23 cellular contexts compared by ENCODE assay signal in genomic region chr10:15320118-15320517, GRCh38. TPM values are rescaled to one million over a fixed set of nuclear protein-coding genes. Genes with fewer than 3 reads are reported as not detected.
A peak's percentile ranks its signal among the peaks of the same experiment; 100 is the strongest.
DNase-seq lines count a peak whose midpoint lies in the region; ATAC-seq, FAIRE-seq and TF ChIP-seq lines count a peak whose summit lies in the region.
"Had no signal": no experiment of that assay in that cellular context is flagged by ENCODE, and none has a peak within 500 bp of the region (broad histone marks: within the 10 kb centered on the region; RNA-seq: fewer than 3 reads in every experiment).

No MANE protein-coding gene starts in this region.

- H3K4me2 ChIP-seq in SK-N-SH: no peak overlapping the region
- no peak overlapping the region for H3K4me2 ChIP-seq in K562 (ENCODE audit: insufficient read depth, low read length)
- peak overlapping the region; percentile 43 for H3K4me2 ChIP-seq in osteoblast (ENCODE audit: insufficient read depth, low read length)
- H3K4me2 ChIP-seq: BLaER1 treated with 17β-estradiol and CSF1 and Interleukin-3, amounts not matched to agents 10 nM and 100 nM had no signal

- intact Hi-C loops in K562 (cut with micrococcal nuclease): no loop called here

- H3K27ac ChIP-seq in SK-N-SH (ENCODE audit: low read depth in 2 of 2, low read length in 1 of 2) (peak overlapping the region in 1 of 2 experiments; percentile 18; a peak in 1 of 4 replicates), HEK293 (ENCODE audit: extremely low read depth, low read depth, low read length) (no peak overlapping the region), K562 (ENCODE audit: extremely low read depth, low read depth, low read length) (no peak overlapping the region), osteoblast (ENCODE audit: low read depth, low read length) (no peak overlapping the region)
- H3K27ac ChIP-seq: 22Rv1; BLaER1 treated with 17β-estradiol and CSF1 and Interleukin-3, amounts not matched to agents 10 nM and 100 nM; GM23248 had no signal

- peaks cover 4% of the 10 kb centered on the region for H3F3A ChIP-seq in SK-N-SH (replicated peaks; ENCODE audit: insufficient read depth)

- H2AFZ ChIP-seq in SK-N-SH (ENCODE audit: low read depth) (no peak overlapping the region), K562 (ENCODE audit: low read depth, low read length) (no peak overlapping the region), osteoblast (ENCODE audit: low read length) (no peak overlapping the region)
- H2AFZ ChIP-seq: GM23248 had no signal

- H4K20me1 ChIP-seq in SK-N-SH (ENCODE audit: insufficient read depth): no peaks in the 10 kb centered on the region
- H4K20me1 ChIP-seq in K562 (replicated peaks; ENCODE audit: control insufficient read depth, insufficient read depth, low read length): no peaks in the 10 kb centered on the region
- H4K20me1 ChIP-seq in osteoblast (ENCODE audit: insufficient read depth, low read length): peaks cover 18% of the 10 kb centered on the region

- no peak for TF ChIP-seq POLR2A in K562 (conservative IDR thresholded peaks at IDR 0.05)

- no peaks in the 10 kb centered on the region for H3K27me3 ChIP-seq in SK-N-SH (ENCODE audit: insufficient read depth)
- H3K27me3 ChIP-seq in K562 (ENCODE audit: control insufficient read depth in 2 of 2, insufficient read depth in 2 of 2, low read length in 2 of 2): no peaks in the 10 kb centered on the region
- H3K27me3 ChIP-seq in osteoblast (ENCODE audit: insufficient read depth, low read length): no peaks in the 10 kb centered on the region
- H3K27me3 ChIP-seq: BE2C; BLaER1 treated with 17β-estradiol and CSF1 and Interleukin-3, amounts not matched to agents 10 nM and 100 nM had no signal

- no peak for DNase-seq in SK-N-SH
- DNase-seq in K562 (ENCODE audit: extremely low read depth in 1 of 4, low spot score in 3 of 4): no peak
- no peak for DNase-seq in osteoblast (ENCODE audit: insufficient read length, low spot score, missing footprints)
- DNase-seq: BE2C; CD4-positive, alpha-beta T cell; CD8-positive, alpha-beta memory T cell; DMS 273 treated with DMSO at 0.1 percent for 48 hours; DMS79; GDM1; GM23248; H7; HCEC 1CT had no signal

- TF ChIP-seq CTCF in SK-N-SH (IDR thresholded peaks at IDR 0.05): no peak
- no peak for TF ChIP-seq CTCF in HEK293 (tag by site-specific recombination; IDR thresholded peaks at IDR 0.05)
- no peak for TF ChIP-seq CTCF in K562 (IDR thresholded peaks at IDR 0.05 in 2 of 3, conservative IDR thresholded peaks at IDR 0.05 in 1 of 3; ENCODE audit: insufficient read depth in 2 of 3, low read depth in 1 of 3, low read length in 3 of 3)
- no peak for TF ChIP-seq CTCF in osteoblast (IDR thresholded peaks at IDR 0.05; ENCODE audit: extremely low read depth, low read depth, low read length)

- CTCF ChIA-PET in SK-N-SH (lab: Yijun Ruan, JAX) (interaction anchor here (1.2 kb wide), 1 partner anchor 50 kb away, joined by 3 read pairs; the partner anchor contains the start of gene FAM171A1), HEK293 (lab: Yijun Ruan, JAX) (no interaction called here), K562 (lab: Yijun Ruan, JAX; ENCODE audit: low intra/inter-chr PET ratio) (no interaction called here)

- no peaks in the 10 kb centered on the region for H3K9me2 ChIP-seq in SK-N-SH

- no TSS peak for BruUV-seq in K562 (replicated peaks; lab: Mats Ljungman, UMichigan)

- H3K9me1 ChIP-seq in K562 (ENCODE audit: control insufficient read depth, insufficient read depth, low read length): no peaks in the 10 kb centered on the region

- no peak overlapping the region for H3K9ac ChIP-seq in SK-N-SH
- H3K9ac ChIP-seq in K562 (ENCODE audit: insufficient read depth in 1 of 2, low read depth in 2 of 2, low read length in 2 of 2): no peak overlapping the region
- H3K9ac ChIP-seq: BLaER1 treated with 17β-estradiol and CSF1 and Interleukin-3, amounts not matched to agents 10 nM and 100 nM; GM23248 had no signal

- H3K4me1 ChIP-seq in SK-N-SH (ENCODE audit: control insufficient read depth in 1 of 2, insufficient read depth in 2 of 2, low read depth in 1 of 2, low read length in 1 of 2) (peaks cover 10 to 21% of the 10 kb centered on the region in 2 experiments; a peak in 3 of 4 replicates), HEK293 (ENCODE audit: control insufficient read depth, insufficient read depth, low read length) (peaks cover 4% of the 10 kb centered on the region), K562 (replicated peaks in 1 of 2; ENCODE audit: control insufficient read depth in 2 of 2, insufficient read depth in 2 of 2, low read length in 2 of 2) (peaks cover 0 to 5% of the 10 kb centered on the region in 2 experiments; a peak in 2 of 5 replicates), osteoblast (ENCODE audit: insufficient read depth, low read length) (peaks cover 21% of the 10 kb centered on the region)
- H3K4me1 ChIP-seq: BE2C had no signal

- H3K4me3 ChIP-seq in SK-N-SH (ENCODE audit: low read depth in 2 of 2, low read length in 1 of 2): no peak overlapping the region
- no peak overlapping the region for H3K4me3 ChIP-seq in HEK293 (ENCODE audit: low read depth, low read length)
- H3K4me3 ChIP-seq in K562: no peak overlapping the region
- H3K4me3 ChIP-seq in osteoblast (ENCODE audit: insufficient read depth, low read length): no peak overlapping the region
- H3K4me3 ChIP-seq: BLaER1 treated with 17β-estradiol and CSF1 and Interleukin-3, amounts not matched to agents 10 nM and 100 nM; GM12878; GM23248 had no signal

- no peak for TF ChIP-seq RAD21 in SK-N-SH (IDR thresholded peaks at IDR 0.05; ENCODE audit: low read length)
- no peak for TF ChIP-seq RAD21 in K562 (CRISPR knock-in tag; conservative IDR thresholded peaks at IDR 0.05 in 1 of 2, IDR thresholded peaks at IDR 0.05 in 1 of 2)

- WGBS in SK-N-SH (ENCODE audit: low lambda C conversion rate): 96% methylated on average over 7 of the region's 7 CpGs
- 58% methylated on average over 7 of the region's 7 CpGs for WGBS in K562 (ENCODE audit: insufficient coverage, low coverage, missing lambda C conversion rate)

- H3K9me3 ChIP-seq in SK-N-SH (no peaks in the 10 kb centered on the region), HEK293 (ENCODE audit: control insufficient read depth, insufficient read depth, low read depth, low read length) (no peaks in the 10 kb centered on the region), K562 (replicated peaks; ENCODE audit: control insufficient read depth, insufficient read depth, low read depth, low read length) (no peaks in the 10 kb centered on the region; the same call in 1 of the 2 replicates), osteoblast (ENCODE audit: low read depth, low read length) (no peaks in the 10 kb centered on the region)
- H3K9me3 ChIP-seq: BE2C had no signal

- FAIRE-seq in K562 (lab: Jason Lieb, UNC): no peak
- FAIRE-seq: A204.1, D721Med, GM12878, H1 had no signal

- ATAC-seq in SK-N-SH treated with all-trans-retinoic acid at 6 μM for 48 hours: no peak
- no peak for ATAC-seq in K562
- no peak for ATAC-seq in GM21619 (IDR thresholded peaks at IDR 0.05; ENCODE audit: unreplicated experiment)
- no peak for ATAC-seq in GM18868 (IDR thresholded peaks at IDR 0.05; ENCODE audit: unreplicated experiment)
- ATAC-seq: GM12878 had no signal

- in situ Hi-C loops in K562 (cut with MboI): no loop called here

- H3K79me2 ChIP-seq in SK-N-SH (ENCODE audit: insufficient read depth) (peaks cover 7% of the 10 kb centered on the region; the same call in 1 of the 2 replicates), K562 (ENCODE audit: control insufficient read depth, insufficient read depth, low read length) (no peaks in the 10 kb centered on the region), osteoblast (ENCODE audit: insufficient read depth, low read length) (peaks cover 58% of the 10 kb centered on the region)

- TF ChIP-seq EP300 in SK-N-SH (IDR thresholded peaks at IDR 0.05; ENCODE audit: borderline replicate concordance in 1 of 2, low read depth in 1 of 2, low read length in 1 of 2) (no peak), K562 (IDR thresholded peaks at IDR 0.05; ENCODE audit: low read length) (no peak)

- no peaks in the 10 kb centered on the region for H3K36me3 ChIP-seq in SK-N-SH (replicated peaks in 1 of 2; ENCODE audit: control insufficient read depth in 1 of 2, insufficient read depth in 2 of 2, low read length in 1 of 2)
- H3K36me3 ChIP-seq in HEK293 (ENCODE audit: control insufficient read depth in 2 of 2, insufficient read depth in 1 of 2, low read length in 2 of 2): no peaks in the 10 kb centered on the region; a peak in 2 of 3 replicates
- H3K36me3 ChIP-seq in K562 (ENCODE audit: control insufficient read depth, insufficient read depth, low read length): no peaks in the 10 kb centered on the region
- no peaks in the 10 kb centered on the region for H3K36me3 ChIP-seq in osteoblast (ENCODE audit: insufficient read depth, low read length)
- H3K36me3 ChIP-seq: BE2C had no signal

- POLR2A ChIA-PET in SK-N-SH (lab: Yijun Ruan, JAX) (no interaction called here), HEK293 (lab: Yijun Ruan, JAX) (no interaction called here), K562 (lab: Yijun Ruan, JAX) (interaction anchor here (1.6 kb wide), 1 partner anchor 11 kb away, joined by 5 read pairs; no protein-coding TSS in a partner anchor)

TF ChIP-seq in SK-N-SH treated with all-trans-retinoic acid at 6 μM for 48 hours, 23 proteins besides CTCF, POLR2A, EP300 and RAD21 (continues in another document):
- peak; percentile 91 for TF ChIP-seq ZNF8 (CRISPR knock-in tag; IDR thresholded peaks at IDR 0.05)

TF ChIP-seq in HEK293, 187 proteins besides CTCF, POLR2A, EP300 and RAD21 (continues in another document):
- no peak for TF ChIP-seq SP7 (tag by site-specific recombination; IDR thresholded peaks at IDR 0.05)

RNA-seq across cellular contexts. Expression of gene FAM171A1, which starts 51.0 kb away (rescaled TPM):
- 17.2 and 26.3 TPM in 2 replicates for polyA plus RNA-seq in SK-N-SH (2012; rRNA removed)
- 22.5 and 25.7 TPM in 2 replicates for polyA plus RNA-seq in SK-N-SH (2012; cell fraction: cytosol; rRNA removed)
- 16.8 and 17.2 TPM in 2 replicates for polyA plus RNA-seq in SK-N-SH (2012; cell fraction: nucleus; rRNA removed)
- total RNA-seq in K562 (2011; cell fraction: chromatin; rRNA removed; ENCODE audit: low replicate concordance): 1.8 and 5.6 TPM in 2 replicates
- 2.9 and 5.2 TPM in 2 replicates for total RNA-seq in K562 (2011; cell fraction: nucleolus; rRNA removed)
- total RNA-seq in K562 (2011; cell fraction: nucleoplasm; rRNA removed): 3.8 and 6.3 TPM in 2 replicates
- 4.5 and 5.2 TPM in 2 replicates for total RNA-seq in K562 (2014; rRNA removed)
- 2.8 and 3.3 TPM in 2 replicates for total RNA-seq in K562 (2014; rRNA removed; fragmentation: Illumina TruSeq; extraction: Trizol)
- total RNA-seq in K562 (2015; rRNA removed; fragmentation: Illumina TruSeq; extraction: Trizol): 4.5 and 4.8 TPM in 2 replicates
- total RNA-seq in K562 (2021): 7.7 and 8.2 TPM in 2 replicates
- polyA plus RNA-seq in K562 (2011; rRNA removed): 7.8 and 14.2 TPM in 2 replicates
- 10.2 and 16.3 TPM in 2 replicates for polyA plus RNA-seq in K562 (2011; cell fraction: cytosol; rRNA removed)
- polyA plus RNA-seq in K562 (2011; cell fraction: nucleus; rRNA removed): 6.8 and 8.9 TPM in 2 replicates
- 9.1 and 10.0 TPM in 2 replicates for polyA plus RNA-seq in K562 (2012)
- polyA plus RNA-seq in K562 (2014; fragmentation: Illumina TruSeq; extraction: Trizol): 6.9 and 7.3 TPM in 2 replicates
- under 1 TPM; 0.51 to 0.94 TPM for polyA plus RNA-seq in K562 (2014; fragmentation: Nextera tagmentation; extraction: Ambion mirVana)
- polyA plus RNA-seq in K562 (2014; rRNA removed): 5.3 and 5.7 TPM in 2 replicates
- 7.6 and 11.3 TPM in 2 replicates for polyA minus RNA-seq in K562 (2011; rRNA and poly(A)+ RNA removed)
- 7.3 and 11.0 TPM in 2 replicates for polyA minus RNA-seq in K562 (2011; cell fraction: cytosol; rRNA and poly(A)+ RNA removed)
- 2.8 and 3.8 TPM in 2 replicates for polyA minus RNA-seq in K562 (2011; cell fraction: nucleus; rRNA and poly(A)+ RNA removed)
- 25.0 and 28.9 TPM in 2 replicates for total RNA-seq in osteoblast
- polyA plus RNA-seq: CD14-positive monocyte had no signal
